14 cellular contexts compared by ENCODE assay signal in the genomic region with DNA sequence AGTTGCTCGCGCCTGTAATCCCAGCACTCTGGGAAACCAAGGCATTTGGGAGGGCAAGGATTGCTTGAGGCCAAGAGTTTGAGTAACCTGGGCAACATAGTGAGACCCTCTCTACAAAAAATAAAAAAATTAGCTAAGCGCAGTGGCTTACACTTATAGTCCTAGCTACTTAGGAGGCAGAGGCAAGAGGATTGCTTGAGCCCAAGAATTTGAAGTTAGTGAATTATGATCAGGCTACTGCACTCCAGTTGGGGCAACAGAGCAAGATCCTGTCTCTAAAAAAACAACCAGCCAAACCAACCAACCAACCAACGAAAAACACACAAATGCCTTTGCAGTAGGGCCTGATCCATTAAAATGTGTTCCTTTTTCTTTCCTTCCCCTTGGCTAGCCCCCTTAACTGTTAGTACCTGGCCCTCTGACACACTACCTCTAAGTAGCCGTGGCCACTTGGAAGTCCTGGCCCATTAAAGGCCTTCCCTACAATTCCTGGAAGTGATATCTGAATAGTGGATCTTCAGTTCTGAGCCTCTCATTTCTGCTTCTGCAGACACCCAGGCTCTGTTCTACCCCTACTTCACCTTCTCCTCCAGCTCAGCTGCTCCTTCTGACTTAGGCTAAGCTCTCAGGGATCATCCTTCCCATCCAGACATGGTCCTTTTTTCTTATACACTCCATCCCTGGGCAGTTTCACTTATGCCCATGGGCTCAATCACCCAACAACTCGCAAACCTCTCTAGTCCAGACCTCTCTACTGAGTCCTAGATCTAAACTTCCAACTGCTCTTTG. TPM values are rescaled to one million over a fixed set of nuclear protein-coding genes. Genes with fewer than 3 reads are reported as not detected.
"Had no signal": no experiment of that assay in that cellular context is flagged by ENCODE, and none has a peak within 500 bp of the region (broad histone marks: within the 10 kb centered on the region; RNA-seq: fewer than 3 reads in every experiment).

No MANE protein-coding gene starts in this region.

- H3K4me3 Mint-ChIP-seq: activated naive CD4-positive, alpha-beta T cell treated with anti-CD3 and anti-CD28 coated beads for 36 hours; central memory CD8-positive, alpha-beta T cell; stimulated activated naive CD8-positive, alpha-beta T cell treated with anti-CD3 and anti-CD28 coated beads, Interleukin-15, amount 100 ng/mL, for 72 hours had no signal

- H3K4me3 ChIP-seq: left lung, pancreas, uterus had no signal

- H3K36me3 ChIP-seq: uterus had no signal

- DNase-seq: activated naive CD4-positive, alpha-beta T cell treated with anti-CD3 and anti-CD28 coated beads for 36 hours; amniotic stem cell; cortex of kidney; effector CD8-positive, alpha-beta T cell; left lung; pancreas; stimulated activated CD4-positive, alpha-beta T cell treated with anti-CD3 and anti-CD28 coated beads, Interleukin-4, amount 100 ng/mL, for 24 hours; stimulated activated naive CD8-positive, alpha-beta T cell treated with anti-CD3 and anti-CD28 coated beads, Interleukin-15, amount 100 ng/mL, for 72 hours; uterus had no signal

- H3K9me3 ChIP-seq: left lung, pancreas, uterus had no signal

- H3K27me3 Mint-ChIP-seq: central memory CD8-positive, alpha-beta T cell; stimulated activated naive CD8-positive, alpha-beta T cell treated with anti-CD3 and anti-CD28 coated beads, Interleukin-15, amount 100 ng/mL, for 72 hours had no signal

- H3K27ac Mint-ChIP-seq: activated naive CD4-positive, alpha-beta T cell treated with anti-CD3 and anti-CD28 coated beads for 36 hours; stimulated activated naive CD8-positive, alpha-beta T cell treated with anti-CD3 and anti-CD28 coated beads, Interleukin-15, amount 100 ng/mL, for 72 hours had no signal

- ATAC-seq: left lung; pancreas; stimulated activated naive CD8-positive, alpha-beta T cell treated with anti-CD3 and anti-CD28 coated beads, Interleukin-15, amount 100 ng/mL, for 72 hours had no signal

- H3K27me3 ChIP-seq: left lung, pancreas, uterus had no signal

- H3K9me3 Mint-ChIP-seq: activated naive CD4-positive, alpha-beta T cell treated with anti-CD3 and anti-CD28 coated beads for 36 hours; brain; central memory CD8-positive, alpha-beta T cell; stimulated activated naive CD8-positive, alpha-beta T cell treated with anti-CD3 and anti-CD28 coated beads, Interleukin-15, amount 100 ng/mL, for 72 hours had no signal

- H3K27ac ChIP-seq: left lung, pancreas, uterus had no signal

RNA-seq across cellular contexts. Expression of a gene that starts 28.9 kb away (rescaled TPM):
- total RNA-seq: epithelial cell of proximal tubule had no signal
- polyA plus RNA-seq: keratinocyte, neural cell had no signal
